ENCODE assay signal across 19 cellular contexts in genomic region chr5:177531209-177531940, GRCh38. TPM values are rescaled to one million over a fixed set of nuclear protein-coding genes. Genes with fewer than 3 reads are reported as not detected.
DNase-seq lines count a peak whose midpoint lies in the region; ATAC-seq and TF ChIP-seq lines count a peak whose summit lies in the region.
"Had no signal": no experiment of that assay in that cellular context is flagged by ENCODE, and none has a peak within 500 bp of the region (broad histone marks: within the 10 kb centered on the region; RNA-seq: fewer than 3 reads in every experiment).

No MANE protein-coding gene starts in this region.

- H3K9me3 ChIP-seq in RWPE2 (ENCODE audit: severe bottlenecking), result no peaks in the 10 kb centered on the region
- no peaks in the 10 kb centered on the region for H3K9me3 ChIP-seq in psoas muscle
- H3K9me3 ChIP-seq: tibial nerve had no signal

- H3K27me3 ChIP-seq in RWPE2 (ENCODE audit: insufficient read depth, poor library complexity, severe bottlenecking) (no peaks in the 10 kb centered on the region), psoas muscle (ENCODE audit: insufficient read depth in 3 of 3, low read length in 2 of 3) (no peaks in the 10 kb centered on the region)
- H3K27me3 ChIP-seq: tibial nerve had no signal

- H3K36me3 ChIP-seq in RWPE2 (ENCODE audit: low read depth) (peaks cover 73% of the 10 kb centered on the region), psoas muscle (ENCODE audit: insufficient read depth in 1 of 2, low read depth in 1 of 2) (peaks cover 10 to 95% of the 10 kb centered on the region in 2 donors)

- H3K27ac ChIP-seq in C4-2B (peak overlapping the region; percentile 58), RWPE2 (ENCODE audit: poor library complexity, severe bottlenecking) (no peak overlapping the region), epithelial cell of prostate (peak overlapping the region; percentile 20), psoas muscle (peak overlapping the region; percentile 41)
- H3K27ac ChIP-seq: GM23248, tibial nerve had no signal

- DNase-seq in RWPE2 (ENCODE audit: low spot score) (peak; percentile 51), epithelial cell of prostate (ENCODE audit: low read depth, low spot score) (no peak), psoas muscle (no peak), GF-D8 (lab: John Stamatoyannopoulos, UW) (no peak), LoVo (ENCODE audit: low spot score) (no peak)
- DNase-seq in activated CD8-positive, alpha-beta memory T cell treated with anti-CD3 and anti-CD28 coated beads, Interleukin-2, amount 50 U/mL, for 48 hours, result no peak
- DNase-seq: activated CD4-positive, alpha-beta T cell treated with anti-CD3 and anti-CD28 coated beads, Interleukin-2, amount 50 U/mL, for 4 hours; activated CD4-positive, CD25-positive, alpha-beta regulatory T cell; activated CD8-positive, alpha-beta memory T cell treated with anti-CD3 and anti-CD28 coated beads, Interleukin-2, amount 50 U/mL, for 4 hours; activated effector memory CD4-positive, alpha-beta T cell treated with Interleukin-2 at 50 U/mL for 16 hours; activated naive CD8-positive, alpha-beta T cell treated with anti-CD3 and anti-CD28 coated beads, Interleukin-2, amount 10 ng/mL, durations not matched to agents 7 days and 5 days; central memory CD4-positive, alpha-beta T cell; GM23248; NCI-H1694; NCI-H526; stimulated activated naive CD8-positive, alpha-beta T cell treated with anti-CD3 and anti-CD28 coated beads, Interleukin-15, amount 100 ng/mL, for 72 hours had no signal

- ATAC-seq in RWPE2 (ENCODE audit: low read depth) (no peak), psoas muscle (no peak)
- ATAC-seq: Panc1; stimulated activated naive CD8-positive, alpha-beta T cell treated with anti-CD3 and anti-CD28 coated beads, Interleukin-15, amount 100 ng/mL, for 72 hours had no signal

- intact Hi-C loops in psoas muscle (cut with DNase I), result no loop called here

- no peak overlapping the region for H3K4me3 ChIP-seq in RWPE2 (ENCODE audit: severe bottlenecking)
- H3K4me3 ChIP-seq in psoas muscle, result no peak overlapping the region
- H3K4me3 ChIP-seq: GM23248, tibial nerve had no signal

- 85 to 91% (median 91%) methylated on average over 26 to 27 of the region's 27 CpGs for WGBS in psoas muscle, 3 donors

- TF ChIP-seq CTCF in C4-2B (conservative IDR thresholded peaks at IDR 0.05) (no peak), RWPE2 (IDR thresholded peaks at IDR 0.05; ENCODE audit: poor library complexity, severe bottlenecking) (no peak), psoas muscle (IDR thresholded peaks at IDR 0.05) (no peak)

- H3K4me1 ChIP-seq in RWPE2 (ENCODE audit: insufficient read depth, poor library complexity, severe bottlenecking) (no peaks in the 10 kb centered on the region), psoas muscle (peaks cover 30% of the 10 kb centered on the region)

RNA-seq across cellular contexts. Expression of gene DDX41, which starts 14.6 kb away (rescaled TPM):
- 10 to 100 TPM; 37.2 to 41.0 (median 40.2) TPM for total RNA-seq in psoas muscle
- polyA plus RNA-seq in psoas muscle, result 10 to 100 TPM; 45.6 to 71.6 (median 57.3) TPM

RNA-seq across cellular contexts. Expression of gene DOK3, which starts 21.7 kb away (rescaled TPM):
- 1 to 10 TPM; 2.4 to 5.4 (median 3.1) TPM for total RNA-seq in psoas muscle
- polyA plus RNA-seq in psoas muscle, result 1 to 10 TPM in 2 of 3 donors, under 1 TPM in 1; 0.44 to 5.0 (median 3.8) TPM

RNA-seq across cellular contexts. Expression of gene FAM193B, which starts 23.0 kb away (rescaled TPM):
- total RNA-seq in psoas muscle, result 10 to 100 TPM; 27.2 to 36.7 (median 30.3) TPM
- polyA plus RNA-seq in psoas muscle, result 10 to 100 TPM; 26.9 to 31.2 (median 27.0) TPM

RNA-seq across cellular contexts. Expression of gene PDLIM7, which starts 34.0 kb away (rescaled TPM):
- total RNA-seq in psoas muscle, result 100 to 1,000 TPM; 134 to 221 (median 161) TPM
- 100 to 1,000 TPM; 174 to 254 (median 221) TPM for polyA plus RNA-seq in psoas muscle

RNA-seq across cellular contexts. Expression of gene DBN1, which starts 57.9 kb away (rescaled TPM):
- total RNA-seq in psoas muscle, result 10 to 100 TPM; 17.7 to 28.4 (median 24.3) TPM
- polyA plus RNA-seq in psoas muscle, result 10 to 100 TPM in 2 of 3 donors, 1 to 10 TPM in 1; 8.1 to 20.8 (median 20.1) TPM
